1 cellular context compared by ENCODE assay signal in the genomic region with DNA sequence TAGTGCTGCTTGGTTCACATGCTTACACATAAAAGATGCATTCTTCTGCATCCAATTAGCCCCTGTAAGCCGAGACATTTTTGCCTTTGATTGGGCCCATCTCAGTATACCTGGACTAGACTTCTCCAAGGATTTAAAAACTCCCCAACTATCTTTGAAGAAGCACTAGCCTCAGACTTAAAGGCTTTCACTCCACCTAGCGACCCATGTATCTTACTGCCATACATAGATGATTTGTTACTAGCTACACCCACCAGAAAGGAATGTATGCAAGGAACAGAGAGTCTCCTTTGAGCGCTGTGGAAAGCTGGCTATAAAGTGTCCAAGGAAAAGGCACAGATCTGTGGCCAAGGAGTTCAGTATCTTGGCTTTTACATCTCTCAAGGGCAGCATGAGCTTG.
TF ChIP-seq lines count a peak whose summit lies in the region.

No MANE protein-coding gene starts in this region.

TF ChIP-seq in IMR-90, 13 proteins besides CTCF, POLR2A, EP300 and RAD21 (continued from another document):
- TF ChIP-seq MAFK (IDR thresholded peaks at IDR 0.05; ENCODE audit: low read depth, low read length) (no peak), FOS (IDR thresholded peaks at IDR 0.05; ENCODE audit: low read depth, low read length) (no peak), CEBPB (IDR thresholded peaks at IDR 0.05; ENCODE audit: low read depth, low read length) (no peak), RCOR1 (IDR thresholded peaks at IDR 0.05; ENCODE audit: insufficient replicate concordance, low read length) (no peak)
